In the genomic region with DNA sequence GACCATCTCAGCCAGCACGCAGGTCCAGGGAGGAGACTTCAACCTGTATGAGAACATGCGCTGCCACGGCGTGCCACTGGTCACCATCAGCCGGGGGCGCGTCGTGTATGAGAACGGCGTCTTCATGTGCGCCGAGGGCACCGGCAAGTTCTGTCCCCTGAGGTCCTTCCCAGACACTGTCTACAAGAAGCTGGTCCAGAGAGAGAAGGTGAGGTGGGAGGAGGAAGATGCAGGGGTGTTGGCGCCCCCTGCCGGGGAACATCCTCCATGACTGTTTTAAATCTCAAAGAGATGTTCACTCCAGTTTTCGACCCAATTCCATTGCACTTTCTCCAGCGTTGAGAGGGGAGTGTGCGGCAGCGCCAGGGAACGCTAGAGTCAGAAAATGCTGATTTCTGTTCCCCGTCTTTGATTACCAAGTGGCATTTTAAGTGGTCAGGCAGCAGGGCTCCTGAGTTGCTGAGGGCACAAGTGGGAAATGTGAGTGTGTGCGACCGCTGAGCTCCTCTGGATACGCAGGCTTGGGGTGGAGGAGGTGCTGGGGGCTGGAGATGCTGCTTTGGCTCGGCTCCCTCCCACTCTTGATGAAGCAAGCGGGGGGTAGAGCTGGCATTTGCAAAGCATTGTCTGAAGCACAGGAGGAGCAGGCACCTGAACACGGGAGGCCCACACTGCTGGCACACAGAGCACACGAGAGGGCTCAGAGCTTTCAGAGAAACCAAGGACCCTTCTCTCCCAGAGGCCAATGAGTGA, we compare ENCODE assay signal across 8 cellular contexts. TPM values are rescaled to one million over a fixed set of nuclear protein-coding genes. Genes with fewer than 3 reads are reported as not detected.
A peak's percentile ranks its signal among the peaks of the same experiment; 100 is the strongest.
DNase-seq lines count a peak whose midpoint lies in the region; ATAC-seq and TF ChIP-seq lines count a peak whose summit lies in the region.

No MANE protein-coding gene starts in this region.

- intact Hi-C loops in Panc1 (cut with micrococcal nuclease; ENCODE audit: unreplicated experiment), result no loop called here
- intact Hi-C loops in tibial artery (cut with DNase I; ENCODE audit: low total_unique reads), result loop anchor here (5.0 kb wide), 1 partner anchor 95 kb away; the partner anchor contains the start of gene DPYSL5

- peak overlapping the region in 1 of 3 donors; percentile 69 for H3K27ac Mint-ChIP-seq in CD4-positive, CD25-positive, alpha-beta regulatory T cell

- CTCF ChIA-PET in HEK293T (lab: Yijun Ruan, JAX) (interaction anchor here (0.6 to 5.2 kb wide), 7 partner anchors 11 to 112 kb away, joined by 3 to 49 read pairs (median 3); no protein-coding TSS in a partner anchor), Panc1 (lab: Charles Lee) (interaction anchor here (0.5 to 2.4 kb wide), 8 partner anchors 33 to 121 kb away, joined by 3 to 24 read pairs (median 4); partner anchors contain the start of gene DPYSL5)

- peak; percentile 31 for ATAC-seq in CD4-positive, CD25-positive, alpha-beta regulatory T cell (ENCODE audit: low read depth in 2 of 2)
- ATAC-seq in Panc1 (peak; percentile 56), gastroesophageal sphincter (no peak), omental fat pad (ENCODE audit: low FRiP score) (peak; percentile 33), GM21737 (IDR thresholded peaks at IDR 0.05; ENCODE audit: unreplicated experiment) (no peak)

- no peaks in the 10 kb centered on the region for H3K9me3 Mint-ChIP-seq in CD4-positive, CD25-positive, alpha-beta regulatory T cell

- no peaks in the 10 kb centered on the region for H3K36me3 ChIP-seq in CD4-positive, CD25-positive, alpha-beta regulatory T cell (ENCODE audit: control insufficient read depth, insufficient read depth, low read length)
- no peaks in the 10 kb centered on the region for H3K36me3 ChIP-seq in Panc1 (ENCODE audit: control insufficient read depth, insufficient read depth, low read length)
- H3K36me3 ChIP-seq in gastroesophageal sphincter, result no peaks in the 10 kb centered on the region
- no peaks in the 10 kb centered on the region for H3K36me3 ChIP-seq in tibial artery

- no peak overlapping the region for H3K4me3 Mint-ChIP-seq in CD4-positive, CD25-positive, alpha-beta regulatory T cell

- no TSS peak for BruUV-seq in Panc1 (replicated peaks; lab: Mats Ljungman, UMichigan)

- no peak for TF ChIP-seq POLR2A in gastroesophageal sphincter (IDR thresholded peaks at IDR 0.05)

- H3K4me1 ChIP-seq in CD4-positive, CD25-positive, alpha-beta regulatory T cell (ENCODE audit: control insufficient read depth, insufficient read depth, low read length, poor library complexity, severe bottlenecking), result no peaks in the 10 kb centered on the region
- H3K4me1 ChIP-seq in Panc1 (ENCODE audit: control insufficient read depth, insufficient read depth, low read length) (no peaks in the 10 kb centered on the region), gastroesophageal sphincter (no peaks in the 10 kb centered on the region), tibial artery (peaks cover 0 to 4% (median 0%) of the 10 kb centered on the region in 4 donors)

- no peak for TF ChIP-seq EP300 in gastroesophageal sphincter (IDR thresholded peaks at IDR 0.05)

- no peak overlapping the region for H3K4me3 ChIP-seq in CD4-positive, CD25-positive, alpha-beta regulatory T cell (ENCODE audit: low read depth, low read length)
- H3K4me3 ChIP-seq in Panc1 (ENCODE audit: low read depth in 2 of 2, low read length in 2 of 2), result no peak overlapping the region
- no peak overlapping the region for H3K4me3 ChIP-seq in gastroesophageal sphincter
- H3K4me3 ChIP-seq in tibial artery, result no peak overlapping the region

- TF ChIP-seq CTCF in Panc1 (IDR thresholded peaks at IDR 0.05), result peak; percentile 95
- TF ChIP-seq CTCF in gastroesophageal sphincter (IDR thresholded peaks at IDR 0.05), result peak in 3 of 4 experiments; percentile 60 to 77 (median 65)
- peak in 1 of 3 donors; percentile 19 for TF ChIP-seq CTCF in omental fat pad (IDR thresholded peaks at IDR 0.05)
- TF ChIP-seq CTCF in tibial artery (IDR thresholded peaks at IDR 0.05), result peak; percentile 60 to 68

- no peaks in the 10 kb centered on the region for H3K36me3 Mint-ChIP-seq in CD4-positive, CD25-positive, alpha-beta regulatory T cell

- POLR2A ChIA-PET in HEK293T (lab: Yijun Ruan, JAX), result interaction anchor here (1.8 kb wide), 1 partner anchor 97 kb away, joined by 8 read pairs; no protein-coding TSS in a partner anchor
- POLR2A ChIA-PET in Panc1 (lab: Charles Lee), result interaction anchor here (0.6 kb wide), 1 partner anchor 109 kb away, joined by 3 read pairs; the partner anchor contains the start of gene AGBL5

- peak; percentile 19 to 58 (median 45) for DNase-seq in CD4-positive, CD25-positive, alpha-beta regulatory T cell
- DNase-seq in HEK293T (ENCODE audit: extremely low spot score), result peak; percentile 84
- peak; percentile 28 for DNase-seq in Panc1 (ENCODE audit: low read depth, low spot score)
- peak; percentile 36 for DNase-seq in activated T-helper 9 cell treated with anti-CD3 and anti-CD28 coated beads, Interleukin-2, amount 50 U/mL, for 16 hours (ENCODE audit: low read depth)
- DNase-seq in omental fat pad (ENCODE audit: low spot score), result peak; percentile 56
- DNase-seq in tibial artery, result peak in 1 of 2 donors; percentile 52

- H3K27me3 Mint-ChIP-seq in CD4-positive, CD25-positive, alpha-beta regulatory T cell, result peaks cover 9% of the 10 kb centered on the region

- H3K27ac ChIP-seq in CD4-positive, CD25-positive, alpha-beta regulatory T cell (ENCODE audit: insufficient read depth, low read length, poor library complexity, severe bottlenecking), result no peak overlapping the region
- no peak overlapping the region for H3K27ac ChIP-seq in Panc1 (ENCODE audit: low read length)
- H3K27ac ChIP-seq in gastroesophageal sphincter, result no peak overlapping the region
- H3K27ac ChIP-seq in tibial artery, result no peak overlapping the region

- 23% methylated on average over 6 of the region's 28 CpGs; no CpG with 5 or more reads in 1 of the 2 donors for WGBS in gastroesophageal sphincter (ENCODE audit: low coverage in 1 of 2), 2 donors

- no peaks in the 10 kb centered on the region for H3K9me3 ChIP-seq in CD4-positive, CD25-positive, alpha-beta regulatory T cell (ENCODE audit: control insufficient read depth in 2 of 2, low read length in 2 of 2)
- H3K9me3 ChIP-seq in Panc1 (ENCODE audit: control insufficient read depth, insufficient read depth, low read depth, low read length), result no peaks in the 10 kb centered on the region
- H3K9me3 ChIP-seq in gastroesophageal sphincter, result no peaks in the 10 kb centered on the region
- no peaks in the 10 kb centered on the region for H3K9me3 ChIP-seq in tibial artery

- no peaks in the 10 kb centered on the region for H3K27me3 ChIP-seq in CD4-positive, CD25-positive, alpha-beta regulatory T cell (ENCODE audit: control insufficient read depth, insufficient read depth, low read length)
- no peaks in the 10 kb centered on the region for H3K27me3 ChIP-seq in Panc1 (ENCODE audit: control insufficient read depth, insufficient read depth, low read length)
- peaks cover 53% of the 10 kb centered on the region for H3K27me3 ChIP-seq in gastroesophageal sphincter
- peaks cover 0 to 52% of the 10 kb centered on the region in 2 donors for H3K27me3 ChIP-seq in tibial artery

- H3K4me1 Mint-ChIP-seq in CD4-positive, CD25-positive, alpha-beta regulatory T cell, result peaks cover 0 to 4% (median 1%) of the 10 kb centered on the region in 4 donors

- in situ Hi-C loops in Panc1 (cut with HindIII; ENCODE audit: low pct_unique_long_range_greater_than_20kb, low sequenced_read_pairs), result no loop called here

TF ChIP-seq in HEK293T, 16 proteins besides CTCF, POLR2A, EP300 and RAD21:
- TF ChIP-seq ARNT (IDR thresholded peaks at IDR 0.05) (no peak), HDGF (IDR thresholded peaks at IDR 0.05; ENCODE audit: borderline replicate concordance) (0 out of 2 replicates have a peak, but pooled peaks have one; percentile 26)

RNA-seq across cellular contexts. Expression of gene MAPRE3, which starts 27.7 kb away (rescaled TPM):
- 1.7 TPM for total RNA-seq in CD4-positive, CD25-positive, alpha-beta regulatory T cell
- polyA plus RNA-seq in CD4-positive, CD25-positive, alpha-beta regulatory T cell, result under 1 TPM; 0.38 to 0.92 (median 0.63) TPM
- 11.6 TPM for total RNA-seq in Panc1 (2021; ENCODE audit: unreplicated experiment)
- 20.1 TPM for polyA plus RNA-seq in Panc1 (2012; ENCODE audit: insufficient read length)
- total RNA-seq in gastroesophageal sphincter, result 10 to 100 TPM in 3 of 4 donors, 1 to 10 TPM in 1; 8.5 to 18.6 (median 12.4) TPM
- total RNA-seq in omental fat pad, result 10 to 100 TPM; 11.5 to 24.2 (median 12.3) TPM

Comparison
In these comparisons a context has a peak if more than half of its experiments do, and no peak if none do; other contexts are left out.
1. ATAC-seq: peak in CD4-positive, CD25-positive, alpha-beta regulatory T cell (2 of 2), Panc1 (single experiment) and omental fat pad (single experiment); none in gastroesophageal sphincter (single experiment) and GM21737 (single experiment).